Comparison of ENCODE assay signal across 8 cellular contexts in genomic region chr12:94145231-94145979, GRCh38. TPM values are rescaled to one million over a fixed set of nuclear protein-coding genes. Genes with fewer than 3 reads are reported as not detected.
DNase-seq lines count a peak whose midpoint lies in the region; ATAC-seq and TF ChIP-seq lines count a peak whose summit lies in the region.

No MANE protein-coding gene starts in this region.

- no peaks in the 10 kb centered on the region for H3K79me2 ChIP-seq in mesendoderm (ENCODE audit: control insufficient read depth, insufficient read depth, low read length)

- no peaks in the 10 kb centered on the region for H3K4me1 ChIP-seq in mesendoderm (ENCODE audit: control insufficient read depth, low read depth, low read length)

- no peak overlapping the region for H2BK15ac ChIP-seq in mesendoderm (replicated peaks; ENCODE audit: low read depth)

- TF ChIP-seq EP300 in Ishikawa (IDR thresholded peaks at IDR 0.05; ENCODE audit: borderline replicate concordance): no peak

- DNase-seq in DMS79 (lab: John Stamatoyannopoulos, UW) (peak; percentile 16), astrocyte of the cerebellum (ENCODE audit: low read depth) (peak; percentile 28), glomerular visceral epithelial cell (ENCODE audit: extremely low spot score) (no peak), DMS153 (lab: John Stamatoyannopoulos, UW) (no peak), mesendoderm (no peak)

- no peak overlapping the region for H3K4ac ChIP-seq in mesendoderm (ENCODE audit: low read depth, low read length)

- H3K18ac ChIP-seq in mesendoderm (ENCODE audit: low read length): no peak overlapping the region

- no peaks in the 10 kb centered on the region for H3K36me3 ChIP-seq in mesendoderm (ENCODE audit: control insufficient read depth, insufficient read depth, low read length)

- no CpG with 5 or more reads among the region's 12 CpGs for WGBS in mesendoderm (ENCODE audit: extremely low coverage, insufficient coverage, low lambda C conversion rate)

- H3K27me3 Mint-ChIP-seq in nephron (ENCODE audit: low read depth): peaks cover 41% of the 10 kb centered on the region

- in situ Hi-C loops in astrocyte of the cerebellum (cut with HindIII; ENCODE audit: low sequenced_read_pairs): loop anchor here (25.0 kb wide), 2 partner anchors 292 to 367 kb away; no protein-coding TSS in a partner anchor

- H3K27ac ChIP-seq in mesendoderm (ENCODE audit: low read depth, low read length): no peak overlapping the region

- H3K79me1 ChIP-seq in mesendoderm (ENCODE audit: low read length): no peaks in the 10 kb centered on the region

- no peak overlapping the region for H4K8ac ChIP-seq in mesendoderm (ENCODE audit: low read depth, low read length)

- no peak overlapping the region for H2BK120ac ChIP-seq in mesendoderm (ENCODE audit: low read depth, low read length)

- no peak overlapping the region for H3K9ac ChIP-seq in mesendoderm (ENCODE audit: low read length)

- H3K27me3 ChIP-seq in mesendoderm (ENCODE audit: insufficient read depth, low read length, poor library complexity): peaks cover 17% of the 10 kb centered on the region

- no peak overlapping the region for H3K4me2 ChIP-seq in mesendoderm (ENCODE audit: low read length)

- TF ChIP-seq CTCF in astrocyte of the cerebellum (IDR thresholded peaks at IDR 0.05; ENCODE audit: low read depth, low read length, missing control alignments) (peak; percentile 38), nephron (IDR thresholded peaks at IDR 0.05; ENCODE audit: unreplicated experiment in 3 of 3) (peak; percentile 41 to 51 (median 43))

- H3K4me3 ChIP-seq in astrocyte of the cerebellum (ENCODE audit: low read depth, low read length): no peak overlapping the region
- no peak overlapping the region for H3K4me3 ChIP-seq in mesendoderm (ENCODE audit: low read length)

- peak overlapping the region; percentile 15 to 55 (median 20) for H3K4me3 Mint-ChIP-seq in nephron

- no peaks in the 10 kb centered on the region for H3K36me3 Mint-ChIP-seq in nephron (ENCODE audit: low read depth)

- H3K56ac ChIP-seq in mesendoderm (ENCODE audit: low read length): no peak overlapping the region

- peak; percentile 14; the same call in 1 of the 2 replicates for TF ChIP-seq RAD21 in Ishikawa (IDR thresholded peaks at IDR 0.05; ENCODE audit: low read depth)

- H4K5ac ChIP-seq in mesendoderm (ENCODE audit: low read length): no peak overlapping the region

- no peak for ATAC-seq in GM19463 (IDR thresholded peaks at IDR 0.05; ENCODE audit: unreplicated experiment)

- H2AK5ac ChIP-seq in mesendoderm (ENCODE audit: low read length): no peak overlapping the region

- peaks cover 10% of the 10 kb centered on the region for H3K4me1 Mint-ChIP-seq in nephron

- peak overlapping the region in 1 of 3 experiments; percentile 0 for H3K27ac Mint-ChIP-seq in nephron

- no peak overlapping the region for H2BK5ac ChIP-seq in mesendoderm (ENCODE audit: low read length)

- no peaks in the 10 kb centered on the region for H3K9me3 Mint-ChIP-seq in nephron

- H3K23ac ChIP-seq in mesendoderm (ENCODE audit: low read length): no peak overlapping the region

TF ChIP-seq in Ishikawa, 13 proteins besides CTCF, POLR2A, EP300 and RAD21:
- no peak for TF ChIP-seq EGR1 (IDR thresholded peaks at IDR 0.05)
- TF ChIP-seq USF1 (IDR thresholded peaks at IDR 0.05): no peak
- TF ChIP-seq NFIC (IDR thresholded peaks at IDR 0.05): no peak
- TF ChIP-seq CREB1 (IDR thresholded peaks at IDR 0.05; ENCODE audit: low read depth): no peak
- no peak for TF ChIP-seq ZBTB7A (IDR thresholded peaks at IDR 0.05; ENCODE audit: low read depth)
- TF ChIP-seq TCF12 (IDR thresholded peaks at IDR 0.05; ENCODE audit: low read depth): no peak
- TF ChIP-seq CEBPB (IDR thresholded peaks at IDR 0.05): no peak
- no peak for TF ChIP-seq TAF1 (IDR thresholded peaks at IDR 0.05; ENCODE audit: low read depth)
- TF ChIP-seq FOXM1 (IDR thresholded peaks at IDR 0.05; ENCODE audit: borderline replicate concordance, low read depth): no peak
- TF ChIP-seq TEAD4 (IDR thresholded peaks at IDR 0.05): no peak
- TF ChIP-seq MAX (IDR thresholded peaks at IDR 0.05): no peak
- TF ChIP-seq YY1 (IDR thresholded peaks at IDR 0.05; ENCODE audit: low read depth): no peak
- TF ChIP-seq REST (IDR thresholded peaks at IDR 0.05; ENCODE audit: low read depth): no peak

RNA-seq across cellular contexts. Expression of gene PLXNC1, which starts 3.0 kb away (rescaled TPM):
- polyA plus RNA-seq in mesendoderm (2013, experiment 1 of 2): 0.79 TPM
- 0.85 TPM for polyA plus RNA-seq in mesendoderm (2013, experiment 2 of 2)

Comparison
In these comparisons a context has a peak if more than half of its experiments do, and no peak if none do; other contexts are left out.
1. DNase-seq: peak in DMS79 (single experiment) and astrocyte of the cerebellum (single experiment); none in glomerular visceral epithelial cell (single experiment), DMS153 (single experiment) and mesendoderm (single experiment).